In the genomic region with DNA sequence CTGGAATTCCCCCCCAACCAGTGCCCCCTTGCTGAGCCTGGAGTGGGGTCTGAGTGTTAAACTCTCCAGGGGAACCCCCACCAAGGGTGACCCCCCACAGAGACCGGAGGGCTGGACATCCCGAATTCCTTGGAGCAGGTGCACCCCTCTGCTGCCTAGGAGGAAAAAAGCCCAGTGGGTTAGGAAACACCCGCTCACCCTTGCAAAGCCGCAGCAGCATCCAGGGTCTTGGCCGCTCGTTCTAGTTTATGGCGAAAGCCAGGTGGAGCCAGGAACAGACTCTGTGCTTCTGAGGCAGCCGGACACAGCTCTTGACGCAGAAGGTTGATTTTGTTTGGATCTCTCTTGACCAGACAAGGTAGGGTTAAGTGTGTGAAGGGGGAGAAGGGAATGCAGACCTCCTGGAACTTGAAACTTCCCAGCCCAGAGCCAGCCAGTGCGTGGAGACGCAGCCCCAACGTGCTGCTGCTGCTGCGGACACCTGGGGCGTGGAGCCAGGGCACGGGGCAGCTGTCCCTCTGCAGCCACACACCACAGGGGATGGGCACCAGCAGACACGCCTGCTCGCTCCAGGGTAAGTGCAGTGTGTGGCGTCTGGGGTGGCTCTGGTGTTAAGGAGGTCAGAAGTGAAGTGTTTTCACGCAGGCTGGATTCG, we compare ENCODE assay signal across 8 cellular contexts.
DNase-seq lines count a peak whose midpoint lies in the region; ATAC-seq, FAIRE-seq and TF ChIP-seq lines count a peak whose summit lies in the region.
"Not testable (repeated sequence)": the region's sequence is repeated elsewhere in the genome, so short reads cannot be mapped to it uniquely, and the experiment has no call there.

No MANE protein-coding gene starts in this region.

- H3K27ac ChIP-seq in kidney (ENCODE audit: low read depth in 2 of 2, low read length in 2 of 2); neuronal stem cell (replicated peaks; ENCODE audit: low read length); aorta (ENCODE audit: low read depth in 1 of 2, low read length in 2 of 2): not testable (repeated sequence)
- peak overlapping the region in 3 of 4 donors; percentile 17 to 50 (median 41) for H3K27ac ChIP-seq in sigmoid colon

- H3K18ac ChIP-seq in neuronal stem cell (ENCODE audit: low read length) = peak overlapping the region; percentile 91

- H3K36me3 ChIP-seq in kidney (ENCODE audit: control insufficient read depth in 1 of 2, insufficient read depth in 2 of 2, low read length in 2 of 2); neuronal stem cell (replicated peaks in 1 of 2; ENCODE audit: control insufficient read depth in 2 of 2, insufficient read depth in 2 of 2, low read length in 2 of 2); sigmoid colon; aorta (ENCODE audit: control insufficient read depth in 1 of 2, insufficient read depth in 2 of 2, low read length in 1 of 2): not testable (repeated sequence)

- peak overlapping the region; percentile 51 for H2AFZ ChIP-seq in neuronal stem cell (ENCODE audit: low read length)

- not testable (repeated sequence) for H2BK120ac ChIP-seq in neuronal stem cell (ENCODE audit: low read depth, low read length)

- H2BK5ac ChIP-seq in neuronal stem cell (ENCODE audit: low read length) = not testable (repeated sequence)

- not testable (repeated sequence) for H3K9me3 Mint-ChIP-seq in CD14-positive monocyte, WTC11

- not testable (repeated sequence) for ATAC-seq in WTC11
- ATAC-seq in aorta (ENCODE audit: low FRiP score) = peak; percentile 13

- not testable (repeated sequence) for H3K14ac ChIP-seq in neuronal stem cell (ENCODE audit: low read length)

- H2BK15ac ChIP-seq in neuronal stem cell (ENCODE audit: low read length) = not testable (repeated sequence)

- H2BK12ac ChIP-seq in neuronal stem cell (ENCODE audit: low read length) = not testable (repeated sequence)

- H3K79me1 ChIP-seq in neuronal stem cell (ENCODE audit: low read depth, low read length) = not testable (repeated sequence)

- not testable (repeated sequence) for H4K91ac ChIP-seq in neuronal stem cell (ENCODE audit: low read depth, low read length, poor library complexity)

- H4K8ac ChIP-seq in neuronal stem cell (ENCODE audit: low read depth, low read length) = not testable (repeated sequence)

- H3K27ac Mint-ChIP-seq in CD14-positive monocyte = peak overlapping the region in 4 of 7 donors; percentile 4 to 77 (median 32)
- H3K27ac Mint-ChIP-seq in WTC11 = not testable (repeated sequence)

- H3K4me1 ChIP-seq in kidney (ENCODE audit: control insufficient read depth in 1 of 2, insufficient read depth in 1 of 2, low read depth in 1 of 2, low read length in 2 of 2); neuronal stem cell (ENCODE audit: control insufficient read depth in 2 of 2, insufficient read depth in 1 of 2, low read depth in 1 of 2, low read length in 2 of 2); aorta (ENCODE audit: control insufficient read depth in 1 of 2, insufficient read depth in 2 of 2, low read length in 2 of 2): not testable (repeated sequence)
- peaks cover 0 to 20% (median 10%) of the 10 kb centered on the region in 4 donors for H3K4me1 ChIP-seq in sigmoid colon

- FAIRE-seq in kidney (lab: Jason Lieb, UNC) = not testable (repeated sequence)

- not testable (repeated sequence) for TF ChIP-seq EP300 in sigmoid colon (IDR thresholded peaks at IDR 0.05)

- TF ChIP-seq POLR2A in sigmoid colon (IDR thresholded peaks at IDR 0.05) = not testable (repeated sequence)

- H3K4me3 ChIP-seq in fibroblast of the aortic adventitia (ENCODE audit: low read depth, low read length) = peak overlapping the region; percentile 22
- not testable (repeated sequence) for H3K4me3 ChIP-seq in kidney (ENCODE audit: low read length in 2 of 2); neuronal stem cell (ENCODE audit: low read length in 2 of 2); aorta (ENCODE audit: low read length in 2 of 2)
- peak overlapping the region in 3 of 4 donors; percentile 33 to 46 (median 35) for H3K4me3 ChIP-seq in sigmoid colon

- not testable (repeated sequence) for H3K9me3 ChIP-seq in kidney (ENCODE audit: control insufficient read depth in 1 of 2, low read length in 2 of 2); neuronal stem cell (replicated peaks in 1 of 2; ENCODE audit: control insufficient read depth in 2 of 2, insufficient read depth in 1 of 2, low read depth in 1 of 2, low read length in 2 of 2); sigmoid colon; aorta (ENCODE audit: control insufficient read depth, low read length)

- H3K4ac ChIP-seq in neuronal stem cell (ENCODE audit: low read length) = not testable (repeated sequence)

- POLR2A ChIA-PET in WTC11 (lab: Charles Lee) = not testable (repeated sequence)

- not testable (repeated sequence) for H3K27me3 Mint-ChIP-seq in CD14-positive monocyte (ENCODE audit: low read depth in 3 of 3); WTC11 (ENCODE audit: low read depth)

- H3K27me3 ChIP-seq in neuronal stem cell (ENCODE audit: control insufficient read depth in 3 of 3, insufficient read depth in 3 of 3, low read depth in 1 of 3, low read length in 3 of 3); sigmoid colon; aorta (ENCODE audit: control insufficient read depth in 1 of 2, insufficient read depth in 2 of 2, low read length in 1 of 2): not testable (repeated sequence)

- H3K4me2 ChIP-seq in neuronal stem cell (ENCODE audit: insufficient read depth, low read length, poor library complexity, severe bottlenecking) = not testable (repeated sequence)

- not testable (repeated sequence) for DNase-seq in CD14-positive monocyte (ENCODE audit: low spot score); fibroblast of the aortic adventitia (ENCODE audit: low read depth); neuronal stem cell (ENCODE audit: low spot score)
- DNase-seq in NCI-H69 (lab: John Stamatoyannopoulos, UW) = peak; percentile 21
- DNase-seq in WTC11 (ENCODE audit: low spot score) = peak; percentile 7
- peak; percentile 34 for DNase-seq in kidney
- peak; percentile 71 for DNase-seq in sigmoid colon
- peak; percentile 45 to 54 for DNase-seq in aorta

- CTCF ChIA-PET in WTC11 (lab: Charles Lee) = not testable (repeated sequence)

- H2AK5ac ChIP-seq in neuronal stem cell (ENCODE audit: low read depth, low read length) = not testable (repeated sequence)

- H3K9ac ChIP-seq in kidney (ENCODE audit: low read length in 2 of 2); neuronal stem cell (ENCODE audit: low read depth, low read length, poor library complexity): not testable (repeated sequence)

- H3K23ac ChIP-seq in neuronal stem cell (ENCODE audit: low read depth, low read length, poor library complexity) = not testable (repeated sequence)

- intact Hi-C loops in CD14-positive monocyte (cut with micrococcal nuclease); kidney (cut with DNase I); sigmoid colon (cut with DNase I); aorta (cut with DNase I): not testable (repeated sequence)

- no CpG with 5 or more reads among the region's 20 CpGs for WGBS in neuronal stem cell (ENCODE audit: extremely low coverage in 2 of 2, insufficient read length in 2 of 2, insufficient replicate concordance in 1 of 2), 2 donors
- whole genome bisulfite sequencing in sigmoid colon, 2 donors = 75 to 80% methylated on average over 20 of the region's 20 CpGs
- 42 to 66% methylated on average over 17 to 20 of the region's 20 CpGs for WGBS in aorta, 2 donors

- H3K4me1 Mint-ChIP-seq in CD14-positive monocyte, WTC11: not testable (repeated sequence)

- not testable (repeated sequence) for TF ChIP-seq CTCF in CD14-positive monocyte (IDR thresholded peaks at IDR 0.05); WTC11 (IDR thresholded peaks at IDR 0.05); fibroblast of the aortic adventitia (IDR thresholded peaks at IDR 0.05; ENCODE audit: insufficient read depth, low read length); kidney (IDR thresholded peaks at IDR 0.05; ENCODE audit: borderline replicate concordance, extremely low read depth, insufficient read depth); sigmoid colon (IDR thresholded peaks at IDR 0.05)

- peaks cover 36 to 88% of the 10 kb centered on the region in 2 donors for H3K36me3 Mint-ChIP-seq in CD14-positive monocyte
- H3K36me3 Mint-ChIP-seq in WTC11 = not testable (repeated sequence)

- H3K4me3 Mint-ChIP-seq in CD14-positive monocyte, WTC11: not testable (repeated sequence)
